Comparison of ENCODE assay signal across 11 cellular contexts in genomic region chr2:70498054-70498453, GRCh38. TPM values are rescaled to one million over a fixed set of nuclear protein-coding genes. Genes with fewer than 3 reads are reported as not detected.
A peak's percentile ranks its signal among the peaks of the same experiment; 100 is the strongest.
DNase-seq lines count a peak whose midpoint lies in the region; ATAC-seq lines count a peak whose summit lies in the region.
"Had no signal": no experiment of that assay in that cellular context is flagged by ENCODE, and none has a peak within 500 bp of the region (broad histone marks: within the 10 kb centered on the region; RNA-seq: fewer than 3 reads in every experiment).

No MANE protein-coding gene starts in this region.

- no peaks in the 10 kb centered on the region for H3K9me3 Mint-ChIP-seq in stimulated activated memory B cell treated with anti-CD40 and anti-IgM and Interleukin-4, amounts not matched to agents 10 μg/mL and 1 μg/mL and 100 μg/mL, for 72 hours
- no peaks in the 10 kb centered on the region for H3K9me3 Mint-ChIP-seq in activated T-helper 1 cell treated with anti-CD3 and anti-CD28 coated beads, Interleukin-12 subunit alpha, Interleukin-12 subunit beta, Interleukin-2, Interleukin-4 antibody, amounts not matched to agents 30 ng/mL and 10 ng/mL and 1 ng/mL, durations not matched to agents 14 hours and 24 hours and 36 hours
- H3K9me3 Mint-ChIP-seq: activated naive CD4-positive, alpha-beta T cell treated with anti-CD3 and anti-CD28 coated beads, Interleukin-2, amount 50 U/mL, for 72 hours; CD8-positive, alpha-beta memory T cell had no signal

- no peaks in the 10 kb centered on the region for H3K4me1 Mint-ChIP-seq in stimulated activated memory B cell treated with anti-CD40 and anti-IgM and Interleukin-4, amounts not matched to agents 10 μg/mL and 1 μg/mL and 100 μg/mL, for 72 hours
- H3K4me1 Mint-ChIP-seq in activated T-helper 1 cell treated with anti-CD3 and anti-CD28 coated beads, Interleukin-12 subunit alpha, Interleukin-12 subunit beta, Interleukin-2, Interleukin-4 antibody, amounts not matched to agents 30 ng/mL and 10 ng/mL and 1 ng/mL, durations not matched to agents 14 hours and 24 hours and 36 hours (ENCODE audit: low read depth), result no peaks in the 10 kb centered on the region
- H3K4me1 Mint-ChIP-seq: CD8-positive, alpha-beta memory T cell had no signal

- H3K27ac Mint-ChIP-seq in stimulated activated memory B cell treated with anti-CD40 and anti-IgM and Interleukin-4, amounts not matched to agents 10 μg/mL and 1 μg/mL and 100 μg/mL, for 72 hours, result no peak overlapping the region
- no peak overlapping the region for H3K27ac Mint-ChIP-seq in activated T-helper 1 cell treated with anti-CD3 and anti-CD28 coated beads, Interleukin-12 subunit alpha, Interleukin-12 subunit beta, Interleukin-2, Interleukin-4 antibody, amounts not matched to agents 30 ng/mL and 10 ng/mL and 1 ng/mL, durations not matched to agents 14 hours and 24 hours and 36 hours
- H3K27ac Mint-ChIP-seq: activated naive CD4-positive, alpha-beta T cell treated with anti-CD3 and anti-CD28 coated beads, Interleukin-2, amount 50 U/mL, for 72 hours had no signal

- DNase-seq in SIG-M5 treated with dmso at 0.1 percent for 504 hours (lab: John Stamatoyannopoulos, UW; ENCODE audit: unreplicated experiment) (peak; percentile 19), SIG-M5 (lab: John Stamatoyannopoulos, UW) (no peak), NCI-H1694 treated with DMSO at 0.1 percent for 48 hours (lab: John Stamatoyannopoulos, UW) (peak; percentile 78), ecto neural progenitor cell (ENCODE audit: low spot score) (peak; percentile 41)
- no peak for DNase-seq in activated T-helper 1 cell treated with anti-CD3 and anti-CD28 coated beads, Interleukin-12 subunit alpha, Interleukin-12 subunit beta, Interleukin-2, Interleukin-4 antibody, amounts not matched to agents 30 ng/mL and 10 ng/mL and 1 ng/mL, durations not matched to agents 14 hours and 24 hours and 36 hours (ENCODE audit: low spot score)
- DNase-seq: CD8-positive, alpha-beta memory T cell; T-helper 2 cell had no signal

- no peaks in the 10 kb centered on the region for H3K36me3 Mint-ChIP-seq in stimulated activated memory B cell treated with anti-CD40 and anti-IgM and Interleukin-4, amounts not matched to agents 10 μg/mL and 1 μg/mL and 100 μg/mL, for 72 hours
- H3K36me3 Mint-ChIP-seq in activated T-helper 1 cell treated with anti-CD3 and anti-CD28 coated beads, Interleukin-12 subunit alpha, Interleukin-12 subunit beta, Interleukin-2, Interleukin-4 antibody, amounts not matched to agents 30 ng/mL and 10 ng/mL and 1 ng/mL, durations not matched to agents 14 hours and 24 hours and 36 hours (ENCODE audit: low read depth), result no peaks in the 10 kb centered on the region
- H3K36me3 Mint-ChIP-seq: activated naive CD4-positive, alpha-beta T cell treated with anti-CD3 and anti-CD28 coated beads, Interleukin-2, amount 50 U/mL, for 72 hours had no signal

- intact Hi-C loops in activated T-helper 1 cell treated with anti-CD3 and anti-CD28 coated beads, Interleukin-12 subunit alpha, Interleukin-12 subunit beta, Interleukin-2, Interleukin-4 antibody, amounts not matched to agents 30 ng/mL and 10 ng/mL and 1 ng/mL, durations not matched to agents 14 hours and 24 hours and 36 hours (cut with micrococcal nuclease), result no loop called here

- peak; percentile 55 for ATAC-seq in stimulated activated memory B cell treated with anti-CD40 and anti-IgM and Interleukin-4, amounts not matched to agents 10 μg/mL and 1 μg/mL and 100 μg/mL, for 72 hours
- no peak for ATAC-seq in HG02588 (IDR thresholded peaks at IDR 0.05; ENCODE audit: unreplicated experiment)
- ATAC-seq in GM18520 (IDR thresholded peaks at IDR 0.05; ENCODE audit: unreplicated experiment), result no peak

- no peak overlapping the region for H3K4me3 Mint-ChIP-seq in stimulated activated memory B cell treated with anti-CD40 and anti-IgM and Interleukin-4, amounts not matched to agents 10 μg/mL and 1 μg/mL and 100 μg/mL, for 72 hours
- no peak overlapping the region for H3K4me3 Mint-ChIP-seq in activated T-helper 1 cell treated with anti-CD3 and anti-CD28 coated beads, Interleukin-12 subunit alpha, Interleukin-12 subunit beta, Interleukin-2, Interleukin-4 antibody, amounts not matched to agents 30 ng/mL and 10 ng/mL and 1 ng/mL, durations not matched to agents 14 hours and 24 hours and 36 hours
- H3K4me3 Mint-ChIP-seq: CD8-positive, alpha-beta memory T cell had no signal

- peaks cover 46% of the 10 kb centered on the region for H3K27me3 Mint-ChIP-seq in stimulated activated memory B cell treated with anti-CD40 and anti-IgM and Interleukin-4, amounts not matched to agents 10 μg/mL and 1 μg/mL and 100 μg/mL, for 72 hours
- peaks cover 24% of the 10 kb centered on the region for H3K27me3 Mint-ChIP-seq in activated T-helper 1 cell treated with anti-CD3 and anti-CD28 coated beads, Interleukin-12 subunit alpha, Interleukin-12 subunit beta, Interleukin-2, Interleukin-4 antibody, amounts not matched to agents 30 ng/mL and 10 ng/mL and 1 ng/mL, durations not matched to agents 14 hours and 24 hours and 36 hours (ENCODE audit: insufficient read depth)

RNA-seq across cellular contexts. Expression of gene TGFA, which starts 55.6 kb away (rescaled TPM):
- not detected in 2 replicates for total RNA-seq in activated T-helper 1 cell treated with anti-CD3 and anti-CD28 coated beads, Interleukin-12 subunit alpha, Interleukin-12 subunit beta, Interleukin-2, Interleukin-4 antibody, amounts not matched to agents 30 ng/mL and 10 ng/mL and 1 ng/mL, durations not matched to agents 14 hours and 24 hours and 36 hours

Comparison
In these comparisons a context has a peak if more than half of its experiments do, and no peak if none do; other contexts are left out.
1. DNase-seq: peak in SIG-M5 treated with dmso at 0.1 percent for 504 hours (single experiment), NCI-H1694 treated with DMSO at 0.1 percent for 48 hours (single experiment) and ecto neural progenitor cell (single experiment); none in SIG-M5 (single experiment) and activated T-helper 1 cell treated with anti-CD3 and anti-CD28 coated beads, Interleukin-12 subunit alpha, Interleukin-12 subunit beta, Interleukin-2, Interleukin-4 antibody, amounts not matched to agents 30 ng/mL and 10 ng/mL and 1 ng/mL, durations not matched to agents 14 hours and 24 hours and 36 hours (single experiment).